In genomic region chr18:10490401-10491289, GRCh38 we compare ENCODE assay signal across 9 cellular contexts. TPM values are rescaled to one million over a fixed set of nuclear protein-coding genes. Genes with fewer than 3 reads are reported as not detected.
DNase-seq lines count a peak whose midpoint lies in the region; ATAC-seq, FAIRE-seq and TF ChIP-seq lines count a peak whose summit lies in the region.
"Had no signal": no experiment of that assay in that cellular context is flagged by ENCODE, and none has a peak within 500 bp of the region (broad histone marks: within the 10 kb centered on the region; RNA-seq: fewer than 3 reads in every experiment).

No MANE protein-coding gene starts in this region.

- H3K36me3 ChIP-seq in lower lobe of right lung (peaks cover 33% of the 10 kb centered on the region), adrenal gland (replicated peaks in 1 of 2) (no peaks in the 10 kb centered on the region)

- TF ChIP-seq POLR2A in adrenal gland (IDR thresholded peaks at IDR 0.05) = no peak

- H3K27me3 ChIP-seq in lower lobe of right lung (ENCODE audit: low read depth) = no peaks in the 10 kb centered on the region
- no peaks in the 10 kb centered on the region for H3K27me3 ChIP-seq in adrenal gland

- DNase-seq in NAMALWA (ENCODE audit: low spot score) (peak; percentile 95), activated T-cell treated with anti-CD3 and anti-CD28 coated beads for 24 hours (ENCODE audit: low read depth) (peak; percentile 48), lower lobe of right lung (no peak), urothelium cell line (ENCODE audit: low spot score) (peak; percentile 36), adrenal gland (no peak), HPDE6-E6E7 (ENCODE audit: extremely low spot score) (no peak)

- TF ChIP-seq CTCF in lower lobe of right lung (IDR thresholded peaks at IDR 0.05) = peak; percentile 19
- no peak for TF ChIP-seq CTCF in adrenal gland (IDR thresholded peaks at IDR 0.05)

- intact Hi-C loops in lower lobe of right lung (cut with DNase I) (no loop called here), adrenal gland (cut with DNase I) (no loop called here)

- H3K4me1 ChIP-seq in lower lobe of right lung (no peaks in the 10 kb centered on the region), adrenal gland (replicated peaks in 1 of 2) (no peaks in the 10 kb centered on the region)

- H3K27ac ChIP-seq in lower lobe of right lung (no peak overlapping the region), adrenal gland (peak overlapping the region in 1 of 5 donors; percentile 17)

- no peaks in the 10 kb centered on the region for H3K9me3 ChIP-seq in lower lobe of right lung
- H3K9me3 ChIP-seq in adrenal gland (replicated peaks in 1 of 3) = no peaks in the 10 kb centered on the region

- 87 to 94% (median 89%) methylated on average over 14 to 15 of the region's 15 CpGs for WGBS in adrenal gland, 4 donors

- H3K4me3 ChIP-seq in lower lobe of right lung (no peak overlapping the region), adrenal gland (no peak overlapping the region)

- no peak for FAIRE-seq in urothelium cell line (lab: Jason Lieb, UNC)

- ATAC-seq in GM18517 (IDR thresholded peaks at IDR 0.05; ENCODE audit: unreplicated experiment) = peak; percentile 94
- ATAC-seq in HG02588 (IDR thresholded peaks at IDR 0.05; ENCODE audit: unreplicated experiment) = peak; percentile 96
- ATAC-seq in lower lobe of right lung = peak; percentile 48 to 67

RNA-seq across cellular contexts. Expression of gene NAPG, which starts 35.2 kb away (rescaled TPM):
- total RNA-seq in lower lobe of right lung = 28.1 TPM
- 10 to 100 TPM; 23.6 to 60.2 (median 42.1) TPM for total RNA-seq in adrenal gland
- polyA plus RNA-seq in adrenal gland = 10 to 100 TPM; 17.0 to 38.2 (median 17.6) TPM

RNA-seq across cellular contexts. Expression of gene APCDD1, which starts 36.2 kb away (rescaled TPM):
- 33.4 TPM for total RNA-seq in lower lobe of right lung
- 10 to 100 TPM in 7 of 8 donors, 1 to 10 TPM in 1; 7.9 to 62.2 (median 29.1) TPM for total RNA-seq in adrenal gland
- 10 to 100 TPM; 13.1 to 18.3 (median 13.1) TPM for polyA plus RNA-seq in adrenal gland
- total RNA-seq: activated CD8-positive, alpha-beta memory T cell treated with anti-CD3 and anti-CD28 coated beads for 36 hours had no signal

Comparison
In these comparisons a context has a peak if more than half of its experiments do, and no peak if none do; other contexts are left out.
1. DNase-seq: peak in NAMALWA (single experiment), activated T-cell treated with anti-CD3 and anti-CD28 coated beads for 24 hours (single experiment) and urothelium cell line (single experiment); none in lower lobe of right lung (single experiment), adrenal gland (0 of 7) and HPDE6-E6E7 (single experiment).
2. Peak in every context shown above with its lines, with median percentiles within 50 percentile points of each other: ATAC-seq.